ENCODE assay signal across 8 cellular contexts in genomic region chr19:18415177-18415867, GRCh38. TPM values are rescaled to one million over a fixed set of nuclear protein-coding genes. Genes with fewer than 3 reads are reported as not detected.
DNase-seq lines count a peak whose midpoint lies in the region; ATAC-seq and TF ChIP-seq lines count a peak whose summit lies in the region.

No MANE protein-coding gene starts in this region.

- H3K27ac Mint-ChIP-seq in HFFc6, result peak overlapping the region; percentile 100
- H3K27ac Mint-ChIP-seq in activated T-helper 1 cell treated with anti-CD3 and anti-CD28 coated beads, Interleukin-12 subunit alpha, Interleukin-12 subunit beta, Interleukin-2, Interleukin-4 antibody, amounts not matched to agents 30 ng/mL and 10 ng/mL and 1 ng/mL, durations not matched to agents 14 hours and 24 hours and 36 hours, result peak overlapping the region; percentile 73

- no peak for DNase-seq in AG04449 (ENCODE audit: low read depth, low spot score)
- peak; percentile 63 for DNase-seq in HFFc6
- DNase-seq in activated T-helper 1 cell treated with anti-CD3 and anti-CD28 coated beads, Interleukin-12 subunit alpha, Interleukin-12 subunit beta, Interleukin-2, Interleukin-4 antibody, amounts not matched to agents 30 ng/mL and 10 ng/mL and 1 ng/mL, durations not matched to agents 14 hours and 24 hours and 36 hours (ENCODE audit: low spot score), result no peak
- DNase-seq in left ventricle myocardium superior, result peak; percentile 84
- no peak for DNase-seq in NCI-H2029 treated with DMSO at 0.1 percent for 48 hours (lab: John Stamatoyannopoulos, UW)

- CTCF ChIA-PET in AG04449 (lab: Yijun Ruan, JAX), result interaction anchor here (0.6 to 11.8 kb wide), 16 partner anchors 10 to 209 kb away, joined by 3 to 298 read pairs (median 8); partner anchors contain the start of genes GDF15, JUND and PGPEP1

- peaks cover 57% of the 10 kb centered on the region for H3K4me1 Mint-ChIP-seq in HFFc6 (ENCODE audit: low read depth)
- H3K4me1 Mint-ChIP-seq in activated T-helper 1 cell treated with anti-CD3 and anti-CD28 coated beads, Interleukin-12 subunit alpha, Interleukin-12 subunit beta, Interleukin-2, Interleukin-4 antibody, amounts not matched to agents 30 ng/mL and 10 ng/mL and 1 ng/mL, durations not matched to agents 14 hours and 24 hours and 36 hours (ENCODE audit: low read depth), result peaks cover 51% of the 10 kb centered on the region

- POLR2A ChIA-PET in AG04449 (lab: Yijun Ruan, JAX), result interaction anchor here (5.9 kb wide), 1 partner anchor 135 kb away, joined by 42 read pairs; the partner anchor contains the start of gene JUND

- peak overlapping the region; percentile 37 to 95 (median 88) for H3K27ac ChIP-seq in skin epidermis

- intact Hi-C loops in activated T-helper 1 cell treated with anti-CD3 and anti-CD28 coated beads, Interleukin-12 subunit alpha, Interleukin-12 subunit beta, Interleukin-2, Interleukin-4 antibody, amounts not matched to agents 30 ng/mL and 10 ng/mL and 1 ng/mL, durations not matched to agents 14 hours and 24 hours and 36 hours (cut with micrococcal nuclease), result loop anchor here (5.0 kb wide), 4 partner anchors 123 to 223 kb away; partner anchors contain the start of gene MPV17L2
- intact Hi-C loops in left ventricle myocardium superior (cut with micrococcal nuclease), result no loop called here

- H3K36me3 Mint-ChIP-seq in HFFc6 (ENCODE audit: low read depth), result no peaks in the 10 kb centered on the region
- peaks cover 2% of the 10 kb centered on the region for H3K36me3 Mint-ChIP-seq in activated T-helper 1 cell treated with anti-CD3 and anti-CD28 coated beads, Interleukin-12 subunit alpha, Interleukin-12 subunit beta, Interleukin-2, Interleukin-4 antibody, amounts not matched to agents 30 ng/mL and 10 ng/mL and 1 ng/mL, durations not matched to agents 14 hours and 24 hours and 36 hours (ENCODE audit: low read depth)

- peaks cover 10% of the 10 kb centered on the region for H3K27me3 Mint-ChIP-seq in HFFc6 (ENCODE audit: insufficient read depth)
- H3K27me3 Mint-ChIP-seq in activated T-helper 1 cell treated with anti-CD3 and anti-CD28 coated beads, Interleukin-12 subunit alpha, Interleukin-12 subunit beta, Interleukin-2, Interleukin-4 antibody, amounts not matched to agents 30 ng/mL and 10 ng/mL and 1 ng/mL, durations not matched to agents 14 hours and 24 hours and 36 hours (ENCODE audit: insufficient read depth), result peaks cover 15% of the 10 kb centered on the region

- TF ChIP-seq CTCF in AG04449 (IDR thresholded peaks at IDR 0.05; ENCODE audit: insufficient read depth, low read length, missing control alignments) (no peak), HFFc6 (IDR thresholded peaks at IDR 0.05) (no peak)

- ATAC-seq in left ventricle myocardium superior (peak; percentile 33), HG02763 (IDR thresholded peaks at IDR 0.05; ENCODE audit: unreplicated experiment) (no peak), GM18517 (IDR thresholded peaks at IDR 0.05; ENCODE audit: unreplicated experiment) (no peak)

- H3K4me3 ChIP-seq in AG04449 (ENCODE audit: low read depth, low read length) (peak overlapping the region; percentile 44), skin epidermis (peak overlapping the region; percentile 3 to 33 (median 12))

- no peaks in the 10 kb centered on the region for H3K9me3 Mint-ChIP-seq in HFFc6
- H3K9me3 Mint-ChIP-seq in activated T-helper 1 cell treated with anti-CD3 and anti-CD28 coated beads, Interleukin-12 subunit alpha, Interleukin-12 subunit beta, Interleukin-2, Interleukin-4 antibody, amounts not matched to agents 30 ng/mL and 10 ng/mL and 1 ng/mL, durations not matched to agents 14 hours and 24 hours and 36 hours, result no peaks in the 10 kb centered on the region

- peak overlapping the region; percentile 92 for H3K4me3 Mint-ChIP-seq in HFFc6
- no peak overlapping the region for H3K4me3 Mint-ChIP-seq in activated T-helper 1 cell treated with anti-CD3 and anti-CD28 coated beads, Interleukin-12 subunit alpha, Interleukin-12 subunit beta, Interleukin-2, Interleukin-4 antibody, amounts not matched to agents 30 ng/mL and 10 ng/mL and 1 ng/mL, durations not matched to agents 14 hours and 24 hours and 36 hours

RNA-seq across cellular contexts. Expression of gene SSBP4, which starts 3.9 kb away (rescaled TPM):
- total RNA-seq in HFFc6 (2021; fragmentation: NEBNext Ultra II Directional; extraction: Animal tissue kit (Norgen Biotek cat#: 25700)), result 10 to 100 TPM; 76.4 to 84.3 (median 80.4) TPM
- 135 and 141 TPM in 2 replicates for total RNA-seq in activated T-helper 1 cell treated with anti-CD3 and anti-CD28 coated beads, Interleukin-12 subunit alpha, Interleukin-12 subunit beta, Interleukin-2, Interleukin-4 antibody, amounts not matched to agents 30 ng/mL and 10 ng/mL and 1 ng/mL, durations not matched to agents 14 hours and 24 hours and 36 hours
- 36.4 TPM for total RNA-seq in left ventricle myocardium superior

RNA-seq across cellular contexts. Expression of gene LRRC25, which starts 17.9 kb away (rescaled TPM):
- total RNA-seq in HFFc6 (2021; fragmentation: NEBNext Ultra II Directional; extraction: Animal tissue kit (Norgen Biotek cat#: 25700)), result not detected
- total RNA-seq in activated T-helper 1 cell treated with anti-CD3 and anti-CD28 coated beads, Interleukin-12 subunit alpha, Interleukin-12 subunit beta, Interleukin-2, Interleukin-4 antibody, amounts not matched to agents 30 ng/mL and 10 ng/mL and 1 ng/mL, durations not matched to agents 14 hours and 24 hours and 36 hours, result not detected in 2 replicates
- total RNA-seq in left ventricle myocardium superior, result 2.9 TPM

RNA-seq across cellular contexts. Expression of gene ISYNA1, which starts 22.6 kb away (rescaled TPM):
- total RNA-seq in HFFc6 (2021; fragmentation: NEBNext Ultra II Directional; extraction: Animal tissue kit (Norgen Biotek cat#: 25700)), result 1 to 10 TPM; 2.3 to 3.7 (median 3.2) TPM
- 9.0 and 10.7 TPM in 2 replicates for total RNA-seq in activated T-helper 1 cell treated with anti-CD3 and anti-CD28 coated beads, Interleukin-12 subunit alpha, Interleukin-12 subunit beta, Interleukin-2, Interleukin-4 antibody, amounts not matched to agents 30 ng/mL and 10 ng/mL and 1 ng/mL, durations not matched to agents 14 hours and 24 hours and 36 hours
- total RNA-seq in left ventricle myocardium superior, result 24.4 TPM

RNA-seq across cellular contexts. Expression of gene GDF15, which starts 29.4 kb away (rescaled TPM):
- total RNA-seq in HFFc6 (2021; fragmentation: NEBNext Ultra II Directional; extraction: Animal tissue kit (Norgen Biotek cat#: 25700)), result 10 to 100 TPM; 21.3 to 36.9 (median 24.9) TPM
- not detected in 2 replicates for total RNA-seq in activated T-helper 1 cell treated with anti-CD3 and anti-CD28 coated beads, Interleukin-12 subunit alpha, Interleukin-12 subunit beta, Interleukin-2, Interleukin-4 antibody, amounts not matched to agents 30 ng/mL and 10 ng/mL and 1 ng/mL, durations not matched to agents 14 hours and 24 hours and 36 hours
- 0.27 TPM for total RNA-seq in left ventricle myocardium superior

Comparison
In these comparisons a context has a peak if more than half of its experiments do, and no peak if none do; other contexts are left out.
1. DNase-seq: peak in HFFc6 (single experiment) and left ventricle myocardium superior (single experiment); none in AG04449 (single experiment), activated T-helper 1 cell treated with anti-CD3 and anti-CD28 coated beads, Interleukin-12 subunit alpha, Interleukin-12 subunit beta, Interleukin-2, Interleukin-4 antibody, amounts not matched to agents 30 ng/mL and 10 ng/mL and 1 ng/mL, durations not matched to agents 14 hours and 24 hours and 36 hours (single experiment) and NCI-H2029 treated with DMSO at 0.1 percent for 48 hours (single experiment).